Comparison of ENCODE assay signal across 9 cellular contexts in genomic region chr2:216017365-216017764, GRCh38. TPM values are rescaled to one million over a fixed set of nuclear protein-coding genes. Genes with fewer than 3 reads are reported as not detected.
DNase-seq lines count a peak whose midpoint lies in the region; ATAC-seq and TF ChIP-seq lines count a peak whose summit lies in the region.
"Had no signal": no experiment of that assay in that cellular context is flagged by ENCODE, and none has a peak within 500 bp of the region (broad histone marks: within the 10 kb centered on the region; RNA-seq: fewer than 3 reads in every experiment).

No MANE protein-coding gene starts in this region.

- peaks cover 10% of the 10 kb centered on the region for H3K4me1 ChIP-seq in suprapubic skin

- DNase-seq in G401 (ENCODE audit: low spot score) (peak; percentile 71), H4 (ENCODE audit: low spot score) (peak; percentile 93), RPMI8226 (peak; percentile 77), germinal center (ENCODE audit: low spot score) (peak; percentile 39), mesenteric fat pad (ENCODE audit: low spot score) (no peak), suprapubic skin (ENCODE audit: low spot score in 2 of 2) (no peak), NCI-H82 (lab: John Stamatoyannopoulos, UW) (no peak)

- whole genome bisulfite sequencing in suprapubic skin = 52% methylated on average over 4 of the region's 4 CpGs

- no peak for TF ChIP-seq EP300 in suprapubic skin (IDR thresholded peaks at IDR 0.05)

- no peak overlapping the region for H3K27ac ChIP-seq in suprapubic skin
- H3K27ac ChIP-seq: right lobe of liver had no signal

- no peak for TF ChIP-seq POLR2A in suprapubic skin (IDR thresholded peaks at IDR 0.05)

- H3K4me3 ChIP-seq in suprapubic skin = no peak overlapping the region
- H3K4me3 ChIP-seq: right lobe of liver had no signal

- H3K27me3 ChIP-seq in suprapubic skin = no peaks in the 10 kb centered on the region
- H3K27me3 ChIP-seq: right lobe of liver had no signal

- H3K36me3 ChIP-seq in suprapubic skin = no peaks in the 10 kb centered on the region
- H3K36me3 ChIP-seq: right lobe of liver had no signal

- no peaks in the 10 kb centered on the region for H3K9me3 ChIP-seq in suprapubic skin
- H3K9me3 ChIP-seq: right lobe of liver had no signal

- in situ Hi-C loops in G401 (cut with HindIII; ENCODE audit: low sequenced_read_pairs) = no loop called here

- no peak for TF ChIP-seq CTCF in suprapubic skin (IDR thresholded peaks at IDR 0.05)

- no peak for ATAC-seq in HG02763 (IDR thresholded peaks at IDR 0.05; ENCODE audit: unreplicated experiment)

RNA-seq across cellular contexts. Expression of gene MREG, which starts 4.0 kb away (rescaled TPM):
- 4.0 and 4.2 TPM in 2 replicates for total RNA-seq in G401 (2014; rRNA removed; shearing (Covaris generic))
- total RNA-seq in H4 (2014; rRNA removed; shearing (Covaris generic)) = 5.5 and 8.3 TPM in 2 replicates
- 5.7 TPM for total RNA-seq in mesenteric fat pad
- 10 to 100 TPM; 26.1 to 37.3 (median 29.7) TPM for total RNA-seq in suprapubic skin

Comparison
In these comparisons a context has a peak if more than half of its experiments do, and no peak if none do; other contexts are left out.
1. DNase-seq: peak in G401 (single experiment), H4 (single experiment), RPMI8226 (single experiment) and germinal center (single experiment); none in mesenteric fat pad (single experiment), suprapubic skin (0 of 2) and NCI-H82 (single experiment).